Comparison of ENCODE assay signal across 1 cellular context in genomic region chr6:74607934-74608333, GRCh38.
TF ChIP-seq lines count a peak whose summit lies in the region.

No MANE protein-coding gene starts in this region.

TF ChIP-seq in endothelial cell of umbilical vein, 7 proteins besides CTCF, POLR2A, EP300 and RAD21:
- TF ChIP-seq FOS (IDR thresholded peaks at IDR 0.05; ENCODE audit: borderline replicate concordance, insufficient read depth, low read length): no peak
- TF ChIP-seq GATA2 (IDR thresholded peaks at IDR 0.05; ENCODE audit: insufficient read depth, insufficient read length, low read depth, low read length): no peak
- TF ChIP-seq, protein P1, sequence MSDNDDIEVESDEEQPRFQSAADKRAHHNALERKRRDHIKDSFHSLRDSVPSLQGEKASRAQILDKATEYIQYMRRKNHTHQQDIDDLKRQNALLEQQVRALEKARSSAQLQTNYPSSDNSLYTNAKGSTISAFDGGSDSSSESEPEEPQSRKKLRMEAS (IDR thresholded peaks at IDR 0.05; ENCODE audit: insufficient read depth, insufficient read length): no peak
- TF ChIP-seq MYC (IDR thresholded peaks at IDR 0.05; ENCODE audit: low read depth, low read length): no peak
- TF ChIP-seq POLR2AphosphoS5 (IDR thresholded peaks at IDR 0.05; ENCODE audit: insufficient read depth, low read depth, low read length): no peak
- TF ChIP-seq EZH2 (IDR thresholded peaks at IDR 0.05; ENCODE audit: borderline replicate concordance, low read depth, low read length, severe bottlenecking): no peak
- no peak for TF ChIP-seq JUN (IDR thresholded peaks at IDR 0.05; ENCODE audit: borderline replicate concordance, insufficient read depth, insufficient read length, low read depth)
TF ChIP-seq in endothelial cell of umbilical vein: peak in this region for 0.
